ENCODE assay signal across 13 cellular contexts in the genomic region with DNA sequence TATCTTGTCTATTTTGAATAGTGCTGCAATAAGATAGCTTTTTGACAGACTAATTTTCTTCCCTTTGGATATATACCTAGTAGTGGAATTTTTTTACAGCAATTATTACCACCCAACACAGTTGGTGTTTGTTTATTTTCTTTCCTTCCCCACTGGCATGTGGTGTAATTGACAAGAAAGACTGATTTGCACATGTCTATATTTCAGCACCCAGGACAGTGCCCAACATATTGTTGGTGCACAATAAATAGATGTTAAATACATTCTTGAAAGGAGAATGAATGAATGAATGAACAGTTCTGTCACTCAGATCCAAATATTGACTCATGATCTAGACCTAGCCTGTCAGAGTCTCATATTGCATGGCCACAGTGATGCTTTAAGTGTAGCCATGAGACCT.
DNase-seq lines count a peak whose midpoint lies in the region; ATAC-seq and TF ChIP-seq lines count a peak whose summit lies in the region.
"Had no signal": no experiment of that assay in that cellular context is flagged by ENCODE, and none has a peak within 500 bp of the region (broad histone marks: within the 10 kb centered on the region; RNA-seq: fewer than 3 reads in every experiment).

No MANE protein-coding gene starts in this region.

- TF ChIP-seq EP300 in transverse colon (IDR thresholded peaks at IDR 0.05; ENCODE audit: low read depth), result no peak

- dilution Hi-C loops in mammary epithelial cell (cut with HindIII; ENCODE audit: low sequenced_read_pairs), result no loop called here

- H4K91ac ChIP-seq in mesenchymal stem cell (ENCODE audit: low read length), result no peak overlapping the region

- no peak overlapping the region for H3K4me3 ChIP-seq in mammary epithelial cell (replicated peaks in 1 of 3; ENCODE audit: insufficient read depth in 1 of 3, low read depth in 2 of 3, low read length in 3 of 3)
- no peak overlapping the region for H3K4me3 ChIP-seq in mesenchymal stem cell (ENCODE audit: insufficient read depth in 1 of 2, low read depth in 1 of 2, low read length in 2 of 2)
- H3K4me3 ChIP-seq in transverse colon, result no peak overlapping the region
- H3K4me3 ChIP-seq: heart left ventricle, thoracic aorta had no signal

- no peak overlapping the region for H3K4me2 ChIP-seq in mammary epithelial cell (ENCODE audit: insufficient read depth, low read depth, low read length)
- no peak overlapping the region for H3K4me2 ChIP-seq in mesenchymal stem cell (ENCODE audit: low read length, poor library complexity, severe bottlenecking)

- H3K27me3 ChIP-seq in mammary epithelial cell (ENCODE audit: insufficient read depth, low read length) (no peaks in the 10 kb centered on the region), mesenchymal stem cell (ENCODE audit: control insufficient read depth in 1 of 2, insufficient read depth in 1 of 2, low read length in 2 of 2) (no peaks in the 10 kb centered on the region), transverse colon (no peaks in the 10 kb centered on the region)
- H3K27me3 ChIP-seq: heart left ventricle had no signal

- no peak overlapping the region for H2BK15ac ChIP-seq in mesenchymal stem cell (ENCODE audit: low read depth, poor library complexity, severe bottlenecking)

- H3K23ac ChIP-seq in mesenchymal stem cell (ENCODE audit: low read length in 2 of 2), result no peak overlapping the region

- H3K9me3 ChIP-seq in mammary epithelial cell (replicated peaks; ENCODE audit: insufficient read depth, low read length), result no peaks in the 10 kb centered on the region
- no peaks in the 10 kb centered on the region for H3K9me3 ChIP-seq in mesenchymal stem cell (ENCODE audit: control insufficient read depth, low read length)
- H3K9me3 ChIP-seq in transverse colon, result no peaks in the 10 kb centered on the region
- H3K9me3 ChIP-seq: heart left ventricle, thoracic aorta had no signal

- CTCF ChIA-PET in mammary epithelial cell (lab: Charles Lee; ENCODE audit: low non-redundant PET), result no interaction called here

- H3K9ac ChIP-seq in mammary epithelial cell (ENCODE audit: insufficient read depth, low read length) (no peak overlapping the region), mesenchymal stem cell (ENCODE audit: low read length) (no peak overlapping the region)

- in situ Hi-C loops in mammary epithelial cell (cut with MboI; ENCODE audit: low sequenced_read_pairs in 2 of 2) (no loop called here), transverse colon (cut with MboI; ENCODE audit: low pct_ligation_motif_present in 1 of 4, low pct_unique_long_range_greater_than_20kb in 1 of 4, low sequenced_read_pairs in 3 of 4) (no loop called here)

- no peak for TF ChIP-seq POLR2A in transverse colon (IDR thresholded peaks at IDR 0.05)

- H3K14ac ChIP-seq in mesenchymal stem cell (ENCODE audit: low read length in 2 of 2), result no peak overlapping the region

- no peak overlapping the region for H2AFZ ChIP-seq in mammary epithelial cell (ENCODE audit: low read depth, low read length)
- H2AFZ ChIP-seq in mesenchymal stem cell (ENCODE audit: low read depth, low read length), result no peak overlapping the region

- H3K27ac ChIP-seq in mammary epithelial cell (ENCODE audit: insufficient read depth, low read depth, low read length) (no peak overlapping the region), mesenchymal stem cell (ENCODE audit: low read length, poor library complexity, severe bottlenecking) (no peak overlapping the region), transverse colon (no peak overlapping the region)
- H3K27ac ChIP-seq: heart left ventricle, thoracic aorta had no signal

- DNase-seq in ELR (ENCODE audit: low read depth) (peak; percentile 26), NAMALWA (ENCODE audit: low spot score) (peak; percentile 4), mammary epithelial cell (peak; percentile 20), mesenchymal stem cell (peak; percentile 30), transverse colon (no peak)
- DNase-seq: activated naive CD4-positive, alpha-beta T cell treated with Interleukin-2 at 50 U/mL for 16 hours; central memory CD4-positive, alpha-beta T cell; heart left ventricle; left cardiac atrium; MV-4-11 had no signal

- no peak overlapping the region for H2BK12ac ChIP-seq in mesenchymal stem cell (ENCODE audit: low read length in 2 of 2)

- H2BK120ac ChIP-seq in mesenchymal stem cell (ENCODE audit: low read depth, low read length), result no peak overlapping the region

- no peak overlapping the region for H2BK5ac ChIP-seq in mesenchymal stem cell (ENCODE audit: low read depth, low read length, poor library complexity, severe bottlenecking)

- H4K20me1 ChIP-seq in mammary epithelial cell (ENCODE audit: insufficient read depth, low read length), result no peaks in the 10 kb centered on the region

- no peak for TF ChIP-seq CTCF in mammary epithelial cell (conservative IDR thresholded peaks at IDR 0.05 in 1 of 2, IDR thresholded peaks at IDR 0.05 in 1 of 2; ENCODE audit: extremely low read depth in 1 of 2, insufficient read depth in 1 of 2, low read depth in 1 of 2, low read length in 2 of 2)
- TF ChIP-seq CTCF in transverse colon (IDR thresholded peaks at IDR 0.05), result no peak

- no peak overlapping the region for H3K4ac ChIP-seq in mesenchymal stem cell (ENCODE audit: low read depth in 1 of 2, low read length in 2 of 2)

- H3K4me1 ChIP-seq in mammary epithelial cell (ENCODE audit: insufficient read depth, low read length) (no peaks in the 10 kb centered on the region), mesenchymal stem cell (ENCODE audit: control insufficient read depth, insufficient read depth, low read depth, low read length) (no peaks in the 10 kb centered on the region), transverse colon (no peaks in the 10 kb centered on the region)
- H3K4me1 ChIP-seq: heart left ventricle had no signal

- no TSS peak for BruUV-seq in mammary epithelial cell (replicated peaks; lab: Mats Ljungman, UMichigan)

- H3K79me2 ChIP-seq in mammary epithelial cell (ENCODE audit: insufficient read depth, low read length), result no peaks in the 10 kb centered on the region

- ATAC-seq in HG03354 (IDR thresholded peaks at IDR 0.05; ENCODE audit: poor library complexity, severe bottlenecking, unreplicated experiment), result no peak
- no peak for ATAC-seq in GM21381 (IDR thresholded peaks at IDR 0.05; ENCODE audit: unreplicated experiment)
- ATAC-seq: heart left ventricle, left cardiac atrium had no signal

- H3K18ac ChIP-seq in mesenchymal stem cell (ENCODE audit: low read depth in 1 of 2, low read length in 2 of 2), result no peak overlapping the region

- H3K79me1 ChIP-seq in mesenchymal stem cell (replicated peaks; ENCODE audit: low read length, poor library complexity, severe bottlenecking), result no peaks in the 10 kb centered on the region

- H2AK5ac ChIP-seq in mesenchymal stem cell (ENCODE audit: low read length, severe bottlenecking), result no peak overlapping the region

- intact Hi-C loops in mammary epithelial cell (cut with micrococcal nuclease) (no loop called here), transverse colon (cut with DNase I; ENCODE audit: low total_unique reads) (no loop called here)

- H3K36me3 ChIP-seq in mammary epithelial cell (ENCODE audit: insufficient read depth, low read length), result no peaks in the 10 kb centered on the region
- no peaks in the 10 kb centered on the region for H3K36me3 ChIP-seq in mesenchymal stem cell (ENCODE audit: control insufficient read depth in 1 of 2, insufficient read depth in 2 of 2, low read depth in 1 of 2, low read length in 2 of 2)
- no peaks in the 10 kb centered on the region for H3K36me3 ChIP-seq in transverse colon
- H3K36me3 ChIP-seq: heart left ventricle, thoracic aorta had no signal

- no peak overlapping the region for H4K8ac ChIP-seq in mesenchymal stem cell (ENCODE audit: low read length)
